2 cellular contexts compared by ENCODE assay signal in the genomic region with DNA sequence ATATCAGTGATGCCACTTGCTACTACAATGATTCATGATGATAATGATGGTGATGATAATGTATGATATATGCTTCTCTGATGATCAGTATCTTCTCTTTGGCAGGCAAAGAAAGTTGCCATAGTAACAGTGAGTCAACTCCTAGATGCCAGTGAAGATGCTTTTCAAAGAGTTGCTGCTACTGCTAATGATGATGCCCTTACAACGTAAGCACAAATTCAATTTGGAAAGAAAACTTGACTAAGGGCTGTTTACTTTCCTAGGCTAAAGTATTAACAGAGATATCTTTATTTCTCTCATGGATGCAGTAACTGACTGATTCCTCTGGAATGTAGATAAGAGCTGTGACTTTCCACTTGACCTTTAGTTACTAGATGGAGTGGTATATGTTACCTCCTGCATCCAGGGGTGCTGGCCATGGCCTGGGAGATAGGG.
TF ChIP-seq lines count a peak whose summit lies in the region.

No MANE protein-coding gene starts in this region.

TF ChIP-seq in HepG2, 621 proteins besides CTCF, POLR2A, EP300 and RAD21 (continued from another document):
- TF ChIP-seq, protein P1, sequence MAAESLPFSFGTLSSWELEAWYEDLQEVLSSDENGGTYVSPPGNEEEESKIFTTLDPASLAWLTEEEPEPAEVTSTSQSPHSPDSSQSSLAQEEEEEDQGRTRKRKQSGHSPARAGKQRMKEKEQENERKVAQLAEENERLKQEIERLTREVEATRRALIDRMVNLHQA (CRISPR knock-in tag; IDR thresholded peaks at IDR 0.05) = no peak
- TF ChIP-seq SATB2 (CRISPR knock-in tag; IDR thresholded peaks at IDR 0.05) (no peak), ZNF615 (CRISPR knock-in tag; IDR thresholded peaks at IDR 0.05; ENCODE audit: borderline replicate concordance) (no peak), ZNF253 (CRISPR knock-in tag; IDR thresholded peaks at IDR 0.05; ENCODE audit: borderline replicate concordance) (no peak), ZKSCAN8 (CRISPR knock-in tag; IDR thresholded peaks at IDR 0.05; ENCODE audit: borderline replicate concordance) (no peak), ZNF549 (CRISPR knock-in tag; IDR thresholded peaks at IDR 0.05) (no peak), SMARCE1 (IDR thresholded peaks at IDR 0.05; ENCODE audit: borderline replicate concordance) (no peak), ZNF777 (CRISPR knock-in tag; IDR thresholded peaks at IDR 0.05) (no peak), ZBTB20 (CRISPR knock-in tag; IDR thresholded peaks at IDR 0.05; ENCODE audit: borderline replicate concordance, low read depth) (no peak), ZNF121 (CRISPR knock-in tag; IDR thresholded peaks at IDR 0.05) (no peak), SNAI1 (CRISPR knock-in tag; IDR thresholded peaks at IDR 0.05; ENCODE audit: borderline replicate concordance) (no peak), ZNF850 (CRISPR knock-in tag; conservative IDR thresholded peaks at IDR 0.05) (no peak), YEATS4 (CRISPR knock-in tag; IDR thresholded peaks at IDR 0.05; ENCODE audit: borderline replicate concordance) (no peak), CBX5 (CRISPR knock-in tag; IDR thresholded peaks at IDR 0.05; ENCODE audit: borderline replicate concordance) (no peak)

TF ChIP-seq in SK-N-SH, 30 proteins besides CTCF, POLR2A, EP300 and RAD21 (continued from another document):
- TF ChIP-seq SIN3A (IDR thresholded peaks at IDR 0.05; ENCODE audit: borderline replicate concordance, low read depth, low read length) (no peak), TAF1 (IDR thresholded peaks at IDR 0.05; ENCODE audit: borderline replicate concordance, low read depth, low read length) (no peak), YY1 (IDR thresholded peaks at IDR 0.05; ENCODE audit: low read depth) (no peak), RXRA (IDR thresholded peaks at IDR 0.05; ENCODE audit: borderline replicate concordance, low read depth) (no peak), CHD2 (IDR thresholded peaks at IDR 0.05; ENCODE audit: low read length, partially characterized antibody) (no peak), JUND (IDR thresholded peaks at IDR 0.05) (peak; percentile 82), GABPA (IDR thresholded peaks at IDR 0.05; ENCODE audit: low read depth) (no peak), FOXJ3 (CRISPR knock-in tag; IDR thresholded peaks at IDR 0.05) (no peak), MEF2A (IDR thresholded peaks at IDR 0.05; ENCODE audit: borderline replicate concordance, low read depth) (no peak), FOXM1 (IDR thresholded peaks at IDR 0.05; ENCODE audit: low read depth) (no peak), RFX5 (IDR thresholded peaks at IDR 0.05; ENCODE audit: low read length) (no peak), RCOR1 (IDR thresholded peaks at IDR 0.05; ENCODE audit: low read length) (no peak), GATA2 (CRISPR knock-in tag; IDR thresholded peaks at IDR 0.05) (no peak), TEAD4 (IDR thresholded peaks at IDR 0.05; ENCODE audit: borderline replicate concordance, insufficient read depth) (no peak), MXI1 (IDR thresholded peaks at IDR 0.05; ENCODE audit: low read depth, low read length) (no peak), EZH2phosphoT487 (IDR thresholded peaks at IDR 0.05; ENCODE audit: borderline replicate concordance, low read depth) (no peak), TCF12 (IDR thresholded peaks at IDR 0.05) (peak; percentile 76), FOSL2 (IDR thresholded peaks at IDR 0.05; ENCODE audit: borderline replicate concordance, low read depth) (peak; percentile 80; the same call in 1 of the 2 replicates), NFIC (IDR thresholded peaks at IDR 0.05; ENCODE audit: borderline replicate concordance) (peak; percentile 73), SMC3 (IDR thresholded peaks at IDR 0.05; ENCODE audit: low read depth, low read length) (no peak)
- TF ChIP-seq, protein P2, sequence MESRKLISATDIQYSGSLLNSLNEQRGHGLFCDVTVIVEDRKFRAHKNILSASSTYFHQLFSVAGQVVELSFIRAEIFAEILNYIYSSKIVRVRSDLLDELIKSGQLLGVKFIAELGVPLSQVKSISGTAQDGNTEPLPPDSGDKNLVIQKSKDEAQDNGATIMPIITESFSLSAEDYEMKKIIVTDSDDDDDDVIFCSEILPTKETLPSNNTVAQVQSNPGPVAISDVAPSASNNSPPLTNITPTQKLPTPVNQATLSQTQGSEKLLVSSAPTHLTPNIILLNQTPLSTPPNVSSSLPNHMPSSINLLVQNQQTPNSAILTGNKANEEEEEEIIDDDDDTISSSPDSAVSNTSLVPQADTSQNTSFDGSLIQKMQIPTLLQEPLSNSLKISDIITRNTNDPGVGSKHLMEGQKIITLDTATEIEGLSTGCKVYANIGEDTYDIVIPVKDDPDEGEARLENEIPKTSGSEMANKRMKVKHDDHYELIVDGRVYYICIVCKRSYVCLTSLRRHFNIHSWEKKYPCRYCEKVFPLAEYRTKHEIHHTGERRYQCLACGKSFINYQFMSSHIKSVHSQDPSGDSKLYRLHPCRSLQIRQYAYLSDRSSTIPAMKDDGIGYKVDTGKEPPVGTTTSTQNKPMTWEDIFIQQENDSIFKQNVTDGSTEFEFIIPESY (IDR thresholded peaks at IDR 0.05; ENCODE audit: borderline replicate concordance, low read depth) = peak; percentile 64; the same call in 1 of the 2 replicates
- TF ChIP-seq, protein P3, sequence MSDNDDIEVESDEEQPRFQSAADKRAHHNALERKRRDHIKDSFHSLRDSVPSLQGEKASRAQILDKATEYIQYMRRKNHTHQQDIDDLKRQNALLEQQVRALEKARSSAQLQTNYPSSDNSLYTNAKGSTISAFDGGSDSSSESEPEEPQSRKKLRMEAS (IDR thresholded peaks at IDR 0.05; ENCODE audit: low read depth) = no peak
- TF ChIP-seq, protein P4, sequence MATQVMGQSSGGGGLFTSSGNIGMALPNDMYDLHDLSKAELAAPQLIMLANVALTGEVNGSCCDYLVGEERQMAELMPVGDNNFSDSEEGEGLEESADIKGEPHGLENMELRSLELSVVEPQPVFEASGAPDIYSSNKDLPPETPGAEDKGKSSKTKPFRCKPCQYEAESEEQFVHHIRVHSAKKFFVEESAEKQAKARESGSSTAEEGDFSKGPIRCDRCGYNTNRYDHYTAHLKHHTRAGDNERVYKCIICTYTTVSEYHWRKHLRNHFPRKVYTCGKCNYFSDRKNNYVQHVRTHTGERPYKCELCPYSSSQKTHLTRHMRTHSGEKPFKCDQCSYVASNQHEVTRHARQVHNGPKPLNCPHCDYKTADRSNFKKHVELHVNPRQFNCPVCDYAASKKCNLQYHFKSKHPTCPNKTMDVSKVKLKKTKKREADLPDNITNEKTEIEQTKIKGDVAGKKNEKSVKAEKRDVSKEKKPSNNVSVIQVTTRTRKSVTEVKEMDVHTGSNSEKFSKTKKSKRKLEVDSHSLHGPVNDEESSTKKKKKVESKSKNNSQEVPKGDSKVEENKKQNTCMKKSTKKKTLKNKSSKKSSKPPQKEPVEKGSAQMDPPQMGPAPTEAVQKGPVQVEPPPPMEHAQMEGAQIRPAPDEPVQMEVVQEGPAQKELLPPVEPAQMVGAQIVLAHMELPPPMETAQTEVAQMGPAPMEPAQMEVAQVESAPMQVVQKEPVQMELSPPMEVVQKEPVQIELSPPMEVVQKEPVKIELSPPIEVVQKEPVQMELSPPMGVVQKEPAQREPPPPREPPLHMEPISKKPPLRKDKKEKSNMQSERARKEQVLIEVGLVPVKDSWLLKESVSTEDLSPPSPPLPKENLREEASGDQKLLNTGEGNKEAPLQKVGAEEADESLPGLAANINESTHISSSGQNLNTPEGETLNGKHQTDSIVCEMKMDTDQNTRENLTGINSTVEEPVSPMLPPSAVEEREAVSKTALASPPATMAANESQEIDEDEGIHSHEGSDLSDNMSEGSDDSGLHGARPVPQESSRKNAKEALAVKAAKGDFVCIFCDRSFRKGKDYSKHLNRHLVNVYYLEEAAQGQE (IDR thresholded peaks at IDR 0.05; ENCODE audit: low read depth, low read length) = no peak
- TF ChIP-seq, protein P5, sequence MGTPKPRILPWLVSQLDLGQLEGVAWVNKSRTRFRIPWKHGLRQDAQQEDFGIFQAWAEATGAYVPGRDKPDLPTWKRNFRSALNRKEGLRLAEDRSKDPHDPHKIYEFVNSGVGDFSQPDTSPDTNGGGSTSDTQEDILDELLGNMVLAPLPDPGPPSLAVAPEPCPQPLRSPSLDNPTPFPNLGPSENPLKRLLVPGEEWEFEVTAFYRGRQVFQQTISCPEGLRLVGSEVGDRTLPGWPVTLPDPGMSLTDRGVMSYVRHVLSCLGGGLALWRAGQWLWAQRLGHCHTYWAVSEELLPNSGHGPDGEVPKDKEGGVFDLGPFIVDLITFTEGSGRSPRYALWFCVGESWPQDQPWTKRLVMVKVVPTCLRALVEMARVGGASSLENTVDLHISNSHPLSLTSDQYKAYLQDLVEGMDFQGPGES (IDR thresholded peaks at IDR 0.05; ENCODE audit: low read depth, low read length) = no peak
- TF ChIP-seq, protein P6, sequence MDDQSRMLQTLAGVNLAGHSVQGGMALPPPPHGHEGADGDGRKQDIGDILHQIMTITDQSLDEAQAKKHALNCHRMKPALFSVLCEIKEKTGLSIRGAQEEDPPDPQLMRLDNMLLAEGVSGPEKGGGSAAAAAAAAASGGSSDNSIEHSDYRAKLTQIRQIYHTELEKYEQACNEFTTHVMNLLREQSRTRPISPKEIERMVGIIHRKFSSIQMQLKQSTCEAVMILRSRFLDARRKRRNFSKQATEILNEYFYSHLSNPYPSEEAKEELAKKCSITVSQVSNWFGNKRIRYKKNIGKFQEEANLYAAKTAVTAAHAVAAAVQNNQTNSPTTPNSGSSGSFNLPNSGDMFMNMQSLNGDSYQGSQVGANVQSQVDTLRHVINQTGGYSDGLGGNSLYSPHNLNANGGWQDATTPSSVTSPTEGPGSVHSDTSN (IDR thresholded peaks at IDR 0.05) = peak; percentile 92
- TF ChIP-seq, protein P7, sequence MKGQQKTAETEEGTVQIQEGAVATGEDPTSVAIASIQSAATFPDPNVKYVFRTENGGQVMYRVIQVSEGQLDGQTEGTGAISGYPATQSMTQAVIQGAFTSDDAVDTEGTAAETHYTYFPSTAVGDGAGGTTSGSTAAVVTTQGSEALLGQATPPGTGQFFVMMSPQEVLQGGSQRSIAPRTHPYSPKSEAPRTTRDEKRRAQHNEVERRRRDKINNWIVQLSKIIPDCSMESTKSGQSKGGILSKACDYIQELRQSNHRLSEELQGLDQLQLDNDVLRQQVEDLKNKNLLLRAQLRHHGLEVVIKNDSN (IDR thresholded peaks at IDR 0.05; ENCODE audit: borderline replicate concordance, low read depth) = no peak
- TF ChIP-seq, protein P8, sequence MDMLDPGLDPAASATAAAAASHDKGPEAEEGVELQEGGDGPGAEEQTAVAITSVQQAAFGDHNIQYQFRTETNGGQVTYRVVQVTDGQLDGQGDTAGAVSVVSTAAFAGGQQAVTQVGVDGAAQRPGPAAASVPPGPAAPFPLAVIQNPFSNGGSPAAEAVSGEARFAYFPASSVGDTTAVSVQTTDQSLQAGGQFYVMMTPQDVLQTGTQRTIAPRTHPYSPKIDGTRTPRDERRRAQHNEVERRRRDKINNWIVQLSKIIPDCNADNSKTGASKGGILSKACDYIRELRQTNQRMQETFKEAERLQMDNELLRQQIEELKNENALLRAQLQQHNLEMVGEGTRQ (IDR thresholded peaks at IDR 0.05; ENCODE audit: borderline replicate concordance, low read depth, low read length) = no peak
